Comparison of ENCODE assay signal across 11 cellular contexts in genomic region chr10:45433716-45434469, GRCh38. TPM values are rescaled to one million over a fixed set of nuclear protein-coding genes. Genes with fewer than 3 reads are reported as not detected.
DNase-seq lines count a peak whose midpoint lies in the region; ATAC-seq and TF ChIP-seq lines count a peak whose summit lies in the region.
"Had no signal": no experiment of that assay in that cellular context is flagged by ENCODE, and none has a peak within 500 bp of the region (broad histone marks: within the 10 kb centered on the region; RNA-seq: fewer than 3 reads in every experiment).

No MANE protein-coding gene starts in this region.

- H3K79me2 ChIP-seq in GM23248 (ENCODE audit: insufficient read depth): no peaks in the 10 kb centered on the region

- DNase-seq in activated naive CD4-positive, alpha-beta T cell treated with anti-CD3 and anti-CD28 coated beads, Interleukin-2, amount 50 U/mL, for 16 hours: no peak
- DNase-seq in immature natural killer cell: no peak
- no peak for DNase-seq in tibial artery
- DNase-seq in GM23248: no peak
- DNase-seq in occipital lobe (lab: John Stamatoyannopoulos, UW): no peak
- DNase-seq: NCI-H187 treated with DMSO at 0.1 percent for 48 hours had no signal

- no peak overlapping the region for H3K9ac ChIP-seq in GM23248

- in situ Hi-C loops in GM23248 (cut with MboI): no loop called here

- no peaks in the 10 kb centered on the region for H4K20me1 ChIP-seq in GM23248 (ENCODE audit: insufficient read depth)

- H3K9me3 ChIP-seq in tibial artery (no peaks in the 10 kb centered on the region), GM23248 (ENCODE audit: low read depth) (no peaks in the 10 kb centered on the region)
- H3K9me3 ChIP-seq: gastroesophageal sphincter had no signal

- H3K4me2 ChIP-seq in GM23248 (ENCODE audit: unreplicated experiment): no peak overlapping the region

- H3K4me1 Mint-ChIP-seq in activated naive CD4-positive, alpha-beta T cell treated with anti-CD3 and anti-CD28 coated beads, Interleukin-2, amount 50 U/mL, for 24 hours: peaks cover 24% of the 10 kb centered on the region
- H3K4me1 Mint-ChIP-seq in IgD-negative memory B cell (peaks cover 23 to 35% (median 30%) of the 10 kb centered on the region in 3 donors), immature natural killer cell (no peaks in the 10 kb centered on the region)
- H3K4me1 Mint-ChIP-seq: neural crest cell had no signal

- H3K27me3 ChIP-seq in tibial artery: peaks cover 0 to 14% of the 10 kb centered on the region in 2 donors
- H3K27me3 ChIP-seq in GM23248 (replicated peaks; ENCODE audit: insufficient read depth): peaks cover 16% of the 10 kb centered on the region; the same call in 1 of the 2 replicates

- no peaks in the 10 kb centered on the region for H3K27me3 Mint-ChIP-seq in activated naive CD4-positive, alpha-beta T cell treated with anti-CD3 and anti-CD28 coated beads, Interleukin-2, amount 50 U/mL, for 24 hours
- H3K27me3 Mint-ChIP-seq in IgD-negative memory B cell: no peaks in the 10 kb centered on the region
- H3K27me3 Mint-ChIP-seq in immature natural killer cell (ENCODE audit: low read depth in 3 of 3): peaks cover 0 to 11% (median 2%) of the 10 kb centered on the region in 3 donors

- no peaks in the 10 kb centered on the region for H3K36me3 ChIP-seq in tibial artery
- no peaks in the 10 kb centered on the region for H3K36me3 ChIP-seq in GM23248 (ENCODE audit: low read depth)
- H3K36me3 ChIP-seq: gastroesophageal sphincter had no signal

- 38 to 43% methylated on average over 8 of the region's 8 CpGs for WGBS in GM23248 (ENCODE audit: low coverage in 1 of 2, low lambda C conversion rate in 2 of 2, missing lambda C conversion rate in 2 of 2), 2 experiments

- peak overlapping the region; percentile 44 for H3K27ac Mint-ChIP-seq in activated naive CD4-positive, alpha-beta T cell treated with anti-CD3 and anti-CD28 coated beads, Interleukin-2, amount 50 U/mL, for 24 hours
- peak overlapping the region; percentile 57 to 74 (median 68) for H3K27ac Mint-ChIP-seq in IgD-negative memory B cell
- H3K27ac Mint-ChIP-seq in immature natural killer cell: no peak overlapping the region

- intact Hi-C loops in tibial artery (cut with DNase I; ENCODE audit: low total_unique reads): no loop called here

- H3K4me3 Mint-ChIP-seq in activated naive CD4-positive, alpha-beta T cell treated with anti-CD3 and anti-CD28 coated beads, Interleukin-2, amount 50 U/mL, for 24 hours: no peak overlapping the region
- peak overlapping the region in 1 of 4 donors; percentile 77 for H3K4me3 Mint-ChIP-seq in IgD-negative memory B cell
- H3K4me3 Mint-ChIP-seq in immature natural killer cell: no peak overlapping the region
- H3K4me3 Mint-ChIP-seq: neural crest cell had no signal

- no peaks in the 10 kb centered on the region for H3F3A ChIP-seq in GM23248 (ENCODE audit: insufficient read depth)

- H3K9me2 ChIP-seq in GM23248 (ENCODE audit: insufficient read depth): no peaks in the 10 kb centered on the region

- H3K4me3 ChIP-seq in tibial artery: no peak overlapping the region
- H3K4me3 ChIP-seq in GM23248: no peak overlapping the region
- H3K4me3 ChIP-seq: gastroesophageal sphincter had no signal

- H3K27ac ChIP-seq in tibial artery (no peak overlapping the region), GM23248 (no peak overlapping the region)
- H3K27ac ChIP-seq: gastroesophageal sphincter had no signal

- no peaks in the 10 kb centered on the region for H3K36me3 Mint-ChIP-seq in activated naive CD4-positive, alpha-beta T cell treated with anti-CD3 and anti-CD28 coated beads, Interleukin-2, amount 50 U/mL, for 24 hours
- H3K36me3 Mint-ChIP-seq in IgD-negative memory B cell (peaks cover 16% of the 10 kb centered on the region), immature natural killer cell (no peaks in the 10 kb centered on the region)

- TF ChIP-seq CTCF in tibial artery (IDR thresholded peaks at IDR 0.05): no peak

- H3K4me1 ChIP-seq in tibial artery: no peaks in the 10 kb centered on the region
- H3K4me1 ChIP-seq in GM23248 (ENCODE audit: insufficient read depth): no peaks in the 10 kb centered on the region
- H3K4me1 ChIP-seq: gastroesophageal sphincter had no signal

- ATAC-seq in HG02623 (IDR thresholded peaks at IDR 0.05; ENCODE audit: unreplicated experiment): peak; percentile 96
- ATAC-seq: gastroesophageal sphincter had no signal

- no peak overlapping the region for H2AFZ ChIP-seq in GM23248

- no peaks in the 10 kb centered on the region for H3K9me3 Mint-ChIP-seq in activated naive CD4-positive, alpha-beta T cell treated with anti-CD3 and anti-CD28 coated beads, Interleukin-2, amount 50 U/mL, for 24 hours
- H3K9me3 Mint-ChIP-seq in IgD-negative memory B cell (peaks cover 0 to 4% (median 0%) of the 10 kb centered on the region in 3 donors), immature natural killer cell (no peaks in the 10 kb centered on the region)
- H3K9me3 Mint-ChIP-seq: neural crest cell had no signal

RNA-seq across cellular contexts. Expression of gene ALOX5, which starts 59.9 kb away (rescaled TPM):
- polyA plus RNA-seq in IgD-negative memory B cell (193 TPM), immature natural killer cell (1 to 10 TPM in 2 of 3 donors, under 1 TPM in 1; 0.99 to 8.0 (median 1.9) TPM), GM23248 (2016; fragmentation: Nextera tagmentation; extraction: Ambion mirVana) (0.22 TPM in 1 of 2 replicates, not detected in the other)
- not detected in 2 replicates for total RNA-seq in GM23248 (2014; rRNA removed; shearing (Covaris generic))
- 0.62 TPM for total RNA-seq in occipital lobe
- total RNA-seq: neural crest cell had no signal

Comparison
In these comparisons a context has a peak if more than half of its experiments do, and no peak if none do; other contexts are left out.
1. H3K27ac Mint-ChIP-seq: peak in activated naive CD4-positive, alpha-beta T cell treated with anti-CD3 and anti-CD28 coated beads, Interleukin-2, amount 50 U/mL, for 24 hours (single experiment) and IgD-negative memory B cell (3 of 3); none in immature natural killer cell (0 of 6).
2. RNA of gene ALOX5, which starts 59.9 kb away (polyA plus RNA-seq): 193 TPM in IgD-negative memory B cell (single experiment); 0.99 to 8.0 TPM in immature natural killer cell and 0.22 TPM in GM23248; every median in the first group is over 10 times any median in the second.